In the genomic region with DNA sequence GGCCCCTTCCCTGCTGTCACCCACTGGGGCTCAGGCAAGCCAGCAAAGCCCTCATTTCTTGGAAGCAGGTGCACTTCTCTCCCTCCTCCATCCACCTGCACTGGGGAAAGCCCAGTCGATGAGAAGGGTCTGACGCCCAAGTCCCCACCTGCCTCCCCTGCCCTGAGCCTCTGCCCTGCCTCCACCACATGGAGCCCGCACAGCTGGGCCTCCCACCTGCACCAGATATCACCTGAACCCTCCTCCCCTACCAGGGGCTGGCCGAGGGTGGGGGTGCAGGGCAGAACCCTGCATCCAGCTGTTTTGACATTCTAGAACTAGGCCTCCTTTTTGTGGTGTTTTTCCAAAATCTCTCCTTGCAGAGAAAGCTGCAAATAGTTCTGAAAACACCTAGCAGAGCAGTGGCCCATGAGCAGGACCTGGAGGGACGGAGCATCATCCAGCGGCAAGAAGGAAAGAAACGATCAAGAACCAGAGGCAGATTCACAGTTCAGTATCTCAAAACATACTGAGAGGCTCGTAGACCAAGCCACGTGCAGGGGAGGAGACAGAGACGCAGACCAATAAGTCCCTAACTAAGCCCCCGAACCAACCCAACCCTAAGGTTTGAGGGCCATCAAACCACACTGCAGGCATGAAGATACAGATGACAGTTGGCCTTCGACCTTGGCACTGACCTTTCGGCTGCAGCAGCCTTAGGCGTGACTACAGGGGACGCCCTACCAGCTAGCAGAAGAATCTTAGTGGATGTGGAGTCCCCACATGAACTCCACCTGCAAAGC, we compare ENCODE assay signal across 1 cellular context.
TF ChIP-seq lines count a peak whose summit lies in the region.

No MANE protein-coding gene starts in this region.

TF ChIP-seq in K562, 482 proteins besides CTCF, POLR2A, EP300 and RAD21:
- peak; percentile 51 for TF ChIP-seq ESRRA (IDR thresholded peaks at IDR 0.05; ENCODE audit: borderline replicate concordance, low read depth)
- no peak for TF ChIP-seq HDGF (IDR thresholded peaks at IDR 0.05)
